10 cellular contexts compared by ENCODE assay signal in the genomic region with DNA sequence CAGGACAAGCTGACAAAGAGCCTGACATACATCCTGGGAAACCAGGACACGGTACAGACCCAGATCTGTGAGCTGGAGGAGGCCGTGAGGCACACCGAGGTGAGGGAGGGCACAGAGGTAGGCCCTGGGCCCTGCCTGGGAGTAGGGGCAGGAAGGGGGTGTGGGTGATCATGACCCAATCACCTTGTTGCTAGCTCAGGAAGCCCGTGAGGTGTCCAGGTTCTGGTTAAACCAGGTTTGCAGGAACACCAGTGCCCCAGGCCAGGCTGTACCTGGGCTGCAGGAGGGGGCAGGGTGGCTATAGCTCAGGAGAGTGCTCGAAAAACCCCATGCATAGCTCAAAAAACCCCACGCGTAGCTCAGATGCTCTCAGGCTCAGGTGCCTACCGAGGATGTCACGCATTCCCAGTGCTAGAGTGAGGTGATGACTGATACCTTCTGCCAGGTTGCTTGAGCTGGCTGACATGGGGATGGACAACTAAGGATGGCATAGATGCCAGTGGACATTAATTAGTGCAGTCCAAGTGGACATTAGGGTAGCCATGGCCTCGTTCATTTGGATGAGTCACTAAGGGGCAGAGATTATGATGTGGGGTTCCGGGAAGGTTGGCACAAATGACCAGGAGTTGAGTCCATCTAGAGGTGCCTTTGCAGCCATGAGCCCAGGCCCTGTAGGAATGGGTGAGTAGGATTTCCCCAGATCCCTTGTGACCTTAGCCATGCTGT. TPM values are rescaled to one million over a fixed set of nuclear protein-coding genes. Genes with fewer than 3 reads are reported as not detected.
DNase-seq lines count a peak whose midpoint lies in the region; ATAC-seq, FAIRE-seq and TF ChIP-seq lines count a peak whose summit lies in the region.
"Had no signal": no experiment of that assay in that cellular context is flagged by ENCODE, and none has a peak within 500 bp of the region (broad histone marks: within the 10 kb centered on the region; RNA-seq: fewer than 3 reads in every experiment).

No MANE protein-coding gene starts in this region.

- H3K4me3 Mint-ChIP-seq in astrocyte (ENCODE audit: unreplicated experiment): peak overlapping the region; percentile 29
- H3K4me3 Mint-ChIP-seq in activated T-helper 1 cell treated with anti-CD3 and anti-CD28 coated beads, Interleukin-12 subunit alpha, Interleukin-12 subunit beta, Interleukin-2, Interleukin-4 antibody, amounts not matched to agents 30 ng/mL and 10 ng/mL and 1 ng/mL, durations not matched to agents 14 hours and 24 hours and 36 hours: no peak overlapping the region

- no peak overlapping the region for H2AFZ ChIP-seq in astrocyte (ENCODE audit: low read depth, low read length)
- no peak overlapping the region for H2AFZ ChIP-seq in HepG2 (ENCODE audit: low read length)
- H2AFZ ChIP-seq: hepatocyte had no signal

- H3K4me1 Mint-ChIP-seq in astrocyte (ENCODE audit: low read depth, unreplicated experiment): peaks cover 16% of the 10 kb centered on the region
- H3K4me1 Mint-ChIP-seq in activated T-helper 1 cell treated with anti-CD3 and anti-CD28 coated beads, Interleukin-12 subunit alpha, Interleukin-12 subunit beta, Interleukin-2, Interleukin-4 antibody, amounts not matched to agents 30 ng/mL and 10 ng/mL and 1 ng/mL, durations not matched to agents 14 hours and 24 hours and 36 hours (ENCODE audit: low read depth): peaks cover 40% of the 10 kb centered on the region

- peaks cover 7% of the 10 kb centered on the region for H3K36me3 Mint-ChIP-seq in astrocyte (ENCODE audit: low read depth, unreplicated experiment)
- peaks cover 32% of the 10 kb centered on the region for H3K36me3 Mint-ChIP-seq in activated T-helper 1 cell treated with anti-CD3 and anti-CD28 coated beads, Interleukin-12 subunit alpha, Interleukin-12 subunit beta, Interleukin-2, Interleukin-4 antibody, amounts not matched to agents 30 ng/mL and 10 ng/mL and 1 ng/mL, durations not matched to agents 14 hours and 24 hours and 36 hours (ENCODE audit: low read depth)

- H3K4me1 ChIP-seq in astrocyte (ENCODE audit: insufficient read depth, low read length) (peaks cover 17% of the 10 kb centered on the region), HepG2 (ENCODE audit: insufficient read depth, low read length) (peaks cover 44% of the 10 kb centered on the region), vagina (peaks cover 27% of the 10 kb centered on the region)

- H3K4me3 ChIP-seq in astrocyte (ENCODE audit: insufficient read depth, low read depth, low read length) (no peak overlapping the region), HepG2 (replicated peaks in 1 of 3; ENCODE audit: insufficient read depth in 1 of 3, low read depth in 2 of 3, low read length in 3 of 3) (peak overlapping the region in 1 of 3 experiments; percentile 69; a peak in 2 of 6 replicates), vagina (no peak overlapping the region)
- H3K4me3 ChIP-seq: hepatocyte had no signal

- H3K36me3 ChIP-seq in astrocyte (ENCODE audit: insufficient read depth, low read length) (peaks cover 2% of the 10 kb centered on the region), HepG2 (replicated peaks in 1 of 2; ENCODE audit: control insufficient read depth in 1 of 2, insufficient read depth in 2 of 2, low read length in 2 of 2) (no peaks in the 10 kb centered on the region), vagina (no peaks in the 10 kb centered on the region)

- POLR2A ChIA-PET in HepG2 (lab: Yijun Ruan, JAX): interaction anchor here (0.8 to 0.9 kb wide), 2 partner anchors 16 to 42 kb away, joined by 3 to 4 read pairs; a partner anchor contains a TSS

- H3K4me2 ChIP-seq in astrocyte (ENCODE audit: low read length): no peak overlapping the region
- peak overlapping the region; percentile 76 for H3K4me2 ChIP-seq in HepG2 (ENCODE audit: low read depth, low read length)
- H3K4me2 ChIP-seq: hepatocyte had no signal

- no peak overlapping the region for H3K27ac Mint-ChIP-seq in astrocyte (ENCODE audit: unreplicated experiment)
- no peak overlapping the region for H3K27ac Mint-ChIP-seq in activated T-helper 1 cell treated with anti-CD3 and anti-CD28 coated beads, Interleukin-12 subunit alpha, Interleukin-12 subunit beta, Interleukin-2, Interleukin-4 antibody, amounts not matched to agents 30 ng/mL and 10 ng/mL and 1 ng/mL, durations not matched to agents 14 hours and 24 hours and 36 hours

- no peaks in the 10 kb centered on the region for H3K9me3 Mint-ChIP-seq in astrocyte (ENCODE audit: unreplicated experiment)
- no peaks in the 10 kb centered on the region for H3K9me3 Mint-ChIP-seq in activated T-helper 1 cell treated with anti-CD3 and anti-CD28 coated beads, Interleukin-12 subunit alpha, Interleukin-12 subunit beta, Interleukin-2, Interleukin-4 antibody, amounts not matched to agents 30 ng/mL and 10 ng/mL and 1 ng/mL, durations not matched to agents 14 hours and 24 hours and 36 hours

- peaks cover 19% of the 10 kb centered on the region for H3K79me2 ChIP-seq in astrocyte (ENCODE audit: insufficient read depth, low read length)
- peaks cover 4% of the 10 kb centered on the region for H3K79me2 ChIP-seq in HepG2 (ENCODE audit: insufficient read depth, low read length)

- no TSS peak for BruUV-seq in HepG2 (replicated peaks; lab: Mats Ljungman, UMichigan)

- CTCF ChIA-PET in HepG2 (lab: Yijun Ruan, JAX; ENCODE audit: low intra/inter-chr PET ratio, low total read pairs): interaction anchor here (1.2 to 1.4 kb wide), 3 partner anchors 16 to 49 kb away, joined by 4 to 12 read pairs (median 6); no protein-coding TSS in a partner anchor

- TF ChIP-seq CTCF in astrocyte (IDR thresholded peaks at IDR 0.05; ENCODE audit: insufficient read depth, low read depth, low read length) (no peak), HepG2 (CRISPR knock-in tag; IDR thresholded peaks at IDR 0.05) (no peak), vagina (IDR thresholded peaks at IDR 0.05) (no peak)

- ATAC-seq in HepG2: no peak

- TF ChIP-seq POLR2A in HepG2 (IDR thresholded peaks at IDR 0.05; ENCODE audit: insufficient read depth in 1 of 2, low read depth in 2 of 2, low read length in 2 of 2) (no peak), vagina (IDR thresholded peaks at IDR 0.05) (no peak)

- in situ Hi-C loops in HepG2 (cut with HindIII; ENCODE audit: extremely low pct_ligation_motif_present, low pct_unique_long_range_greater_than_20kb): no loop called here

- H3K9me3 ChIP-seq in astrocyte (ENCODE audit: insufficient read depth, low read depth, low read length) (no peaks in the 10 kb centered on the region), HepG2 (ENCODE audit: low read length) (no peaks in the 10 kb centered on the region), vagina (no peaks in the 10 kb centered on the region)

- FAIRE-seq in astrocyte (lab: Jason Lieb, UNC) (no peak), HepG2 (lab: Jason Lieb, UNC) (no peak)

- intact Hi-C loops in HepG2 (cut with micrococcal nuclease; ENCODE audit: unreplicated experiment) (no loop called here), vagina (cut with DNase I) (loop anchor here (5.0 kb wide), 1 partner anchor 50 kb away; no protein-coding TSS in a partner anchor)
- intact Hi-C loops in activated T-helper 1 cell treated with anti-CD3 and anti-CD28 coated beads, Interleukin-12 subunit alpha, Interleukin-12 subunit beta, Interleukin-2, Interleukin-4 antibody, amounts not matched to agents 30 ng/mL and 10 ng/mL and 1 ng/mL, durations not matched to agents 14 hours and 24 hours and 36 hours (cut with micrococcal nuclease): loop anchor here (10.0 kb wide), 1 partner anchor 573 kb away; a partner anchor contains a TSS

- H4K20me1 ChIP-seq in astrocyte (ENCODE audit: insufficient read depth, low read length) (peaks cover 16% of the 10 kb centered on the region), HepG2 (ENCODE audit: insufficient read depth, low read length) (no peaks in the 10 kb centered on the region)

- peak; percentile 56 for DNase-seq in activated effector memory CD4-positive, alpha-beta T cell treated with anti-CD3 and anti-CD28 coated beads, Interleukin-2, amount 50 U/mL, for 16 hours
- DNase-seq in activated effector memory CD4-positive, alpha-beta T cell treated with Interleukin-2 at 50 U/mL for 16 hours: no peak
- DNase-seq in astrocyte (ENCODE audit: low read depth) (no peak), HepG2 (ENCODE audit: low spot score) (no peak), vagina (ENCODE audit: extremely low spot score in 2 of 2) (peak; percentile 80 to 88), AG08396 (ENCODE audit: low spot score) (no peak), NCI-H345 (lab: John Stamatoyannopoulos, UW) (no peak)
- no peak for DNase-seq in activated T-helper 1 cell treated with anti-CD3 and anti-CD28 coated beads, Interleukin-12 subunit alpha, Interleukin-12 subunit beta, Interleukin-2, Interleukin-4 antibody, amounts not matched to agents 30 ng/mL and 10 ng/mL and 1 ng/mL, durations not matched to agents 14 hours and 24 hours and 36 hours (ENCODE audit: low spot score)

- H3K27me3 Mint-ChIP-seq in astrocyte (ENCODE audit: low read depth, unreplicated experiment): no peaks in the 10 kb centered on the region
- H3K27me3 Mint-ChIP-seq in activated T-helper 1 cell treated with anti-CD3 and anti-CD28 coated beads, Interleukin-12 subunit alpha, Interleukin-12 subunit beta, Interleukin-2, Interleukin-4 antibody, amounts not matched to agents 30 ng/mL and 10 ng/mL and 1 ng/mL, durations not matched to agents 14 hours and 24 hours and 36 hours (ENCODE audit: insufficient read depth): peaks cover 2% of the 10 kb centered on the region
- H3K27me3 Mint-ChIP-seq: B cell had no signal

- TF ChIP-seq EP300 in HepG2 (IDR thresholded peaks at IDR 0.05; ENCODE audit: low read depth in 2 of 2, low read length in 2 of 2) (no peak), HepG2 (CRISPR knock-in tag; IDR thresholded peaks at IDR 0.05; ENCODE audit: borderline replicate concordance) (no peak)

- H3K27me3 ChIP-seq in astrocyte (ENCODE audit: insufficient read depth, low read length) (no peaks in the 10 kb centered on the region), HepG2 (ENCODE audit: control insufficient read depth in 1 of 2, insufficient read depth in 2 of 2, low read length in 2 of 2) (peaks cover 2 to 9% of the 10 kb centered on the region in 2 experiments; a peak in 2 of 5 replicates), vagina (no peaks in the 10 kb centered on the region)

- no peak for TF ChIP-seq RAD21 in HepG2 (CRISPR knock-in tag; IDR thresholded peaks at IDR 0.05)

- H3K9ac ChIP-seq in astrocyte (ENCODE audit: low read length): no peak overlapping the region
- H3K9ac ChIP-seq in HepG2 (ENCODE audit: insufficient read depth, low read depth, low read length): no peak overlapping the region

- H3K27ac ChIP-seq in astrocyte (ENCODE audit: low read depth, low read length) (no peak overlapping the region), HepG2 (ENCODE audit: extremely low read length, insufficient read depth, low read length) (no peak overlapping the region), vagina (no peak overlapping the region)
- H3K27ac ChIP-seq: hepatocyte had no signal

- 19% methylated on average over 6 of the region's 11 CpGs for WGBS in HepG2 (ENCODE audit: low lambda C conversion rate)

RNA-seq across cellular contexts. Expression of a gene that starts 3.7 kb away (rescaled TPM):
- total RNA-seq in astrocyte (13.2 and 13.6 TPM in 2 replicates), HepG2 (2016; rRNA removed; fragmentation: Illumina TruSeq; extraction: Trizol) (0.04 and 0.08 TPM in 2 replicates), vagina (2.7 TPM)
- total RNA-seq in HepG2 (2016; cell fraction: cytosol; rRNA removed; fragmentation: Illumina TruSeq; extraction: Trizol; ENCODE audit: low read depth): not detected in 2 replicates
- 0.04 TPM in 1 of 2 replicates, not detected in the other for total RNA-seq in HepG2 (2016; cell fraction: insoluble cytoplasmic fraction; rRNA removed; fragmentation: Illumina TruSeq; extraction: Trizol)
- total RNA-seq in HepG2 (2016; cell fraction: membrane; rRNA removed; fragmentation: Illumina TruSeq; extraction: Trizol): not detected in 2 replicates
- total RNA-seq in HepG2 (2016; cell fraction: nucleus; rRNA removed; fragmentation: Illumina TruSeq; extraction: Trizol): not detected in 2 replicates
- polyA plus RNA-seq in HepG2 (2011; rRNA removed): 0.09 and 0.12 TPM in 2 replicates
- 0.04 and 0.11 TPM in 2 replicates for polyA plus RNA-seq in HepG2 (2011; cell fraction: cytosol; rRNA removed)
- 0.43 and 0.47 TPM in 2 replicates for polyA plus RNA-seq in HepG2 (2011; cell fraction: nucleus; rRNA removed)
- polyA plus RNA-seq in HepG2 (2012): 0.15 and 0.25 TPM in 2 replicates
- polyA plus RNA-seq in HepG2 (2016; cell fraction: cytosol; fragmentation: Illumina TruSeq; extraction: Trizol; ENCODE audit: low read depth): 0.02 and 0.05 TPM in 2 replicates
- not detected in 2 replicates for polyA plus RNA-seq in HepG2 (2016; cell fraction: insoluble cytoplasmic fraction; fragmentation: Illumina TruSeq; extraction: Trizol; ENCODE audit: low read depth)
- 0.05 and 0.08 TPM in 2 replicates for polyA plus RNA-seq in HepG2 (2016; cell fraction: membrane; fragmentation: Illumina TruSeq; extraction: Trizol; ENCODE audit: low read depth)
- 0.21 TPM in 1 of 2 replicates, not detected in the other for polyA plus RNA-seq in HepG2 (2016; cell fraction: nucleus; fragmentation: Illumina TruSeq; extraction: Trizol; ENCODE audit: insufficient read depth, low read depth)
- polyA minus RNA-seq in HepG2 (2011; rRNA and poly(A)+ RNA removed; ENCODE audit: low replicate concordance): 0.12 and 0.19 TPM in 2 replicates
- polyA minus RNA-seq in HepG2 (2011; cell fraction: cytosol; rRNA and poly(A)+ RNA removed): not detected in 2 replicates
- polyA minus RNA-seq in HepG2 (2011; cell fraction: nucleus; rRNA and poly(A)+ RNA removed): not detected in 2 replicates
- 10.2 and 12.6 TPM in 2 replicates for total RNA-seq in activated T-helper 1 cell treated with anti-CD3 and anti-CD28 coated beads, Interleukin-12 subunit alpha, Interleukin-12 subunit beta, Interleukin-2, Interleukin-4 antibody, amounts not matched to agents 30 ng/mL and 10 ng/mL and 1 ng/mL, durations not matched to agents 14 hours and 24 hours and 36 hours

RNA-seq across cellular contexts. Expression of a gene that starts 4.3 kb away (rescaled TPM):
- total RNA-seq in astrocyte (161 TPM in 2 replicates), HepG2 (2016; rRNA removed; fragmentation: Illumina TruSeq; extraction: Trizol) (48.5 and 79.4 TPM in 2 replicates), vagina (117 TPM)
- total RNA-seq in HepG2 (2016; cell fraction: cytosol; rRNA removed; fragmentation: Illumina TruSeq; extraction: Trizol; ENCODE audit: low read depth): 40.0 and 49.4 TPM in 2 replicates
- total RNA-seq in HepG2 (2016; cell fraction: insoluble cytoplasmic fraction; rRNA removed; fragmentation: Illumina TruSeq; extraction: Trizol): 40.7 and 78.5 TPM in 2 replicates
- 33.6 and 41.0 TPM in 2 replicates for total RNA-seq in HepG2 (2016; cell fraction: membrane; rRNA removed; fragmentation: Illumina TruSeq; extraction: Trizol)
- total RNA-seq in HepG2 (2016; cell fraction: nucleus; rRNA removed; fragmentation: Illumina TruSeq; extraction: Trizol): 50.0 and 52.6 TPM in 2 replicates
- 77.3 and 89.3 TPM in 2 replicates for polyA plus RNA-seq in HepG2 (2011; rRNA removed)
- polyA plus RNA-seq in HepG2 (2011; cell fraction: cytosol; rRNA removed): 125 and 155 TPM in 2 replicates
- polyA plus RNA-seq in HepG2 (2011; cell fraction: nucleus; rRNA removed): 119 and 133 TPM in 2 replicates
- polyA plus RNA-seq in HepG2 (2012): 73.3 and 73.7 TPM in 2 replicates
- polyA plus RNA-seq in HepG2 (2016; cell fraction: cytosol; fragmentation: Illumina TruSeq; extraction: Trizol; ENCODE audit: low read depth): 64.6 and 72.6 TPM in 2 replicates
- 47.5 and 61.4 TPM in 2 replicates for polyA plus RNA-seq in HepG2 (2016; cell fraction: insoluble cytoplasmic fraction; fragmentation: Illumina TruSeq; extraction: Trizol; ENCODE audit: low read depth)
- 49.4 and 56.2 TPM in 2 replicates for polyA plus RNA-seq in HepG2 (2016; cell fraction: membrane; fragmentation: Illumina TruSeq; extraction: Trizol; ENCODE audit: low read depth)
- polyA plus RNA-seq in HepG2 (2016; cell fraction: nucleus; fragmentation: Illumina TruSeq; extraction: Trizol; ENCODE audit: insufficient read depth, low read depth): 120 and 121 TPM in 2 replicates
- 182 and 884 TPM in 2 replicates for polyA minus RNA-seq in HepG2 (2011; rRNA and poly(A)+ RNA removed; ENCODE audit: low replicate concordance)
- polyA minus RNA-seq in HepG2 (2011; cell fraction: cytosol; rRNA and poly(A)+ RNA removed): 27.3 and 38.2 TPM in 2 replicates
- 22.9 and 23.5 TPM in 2 replicates for polyA minus RNA-seq in HepG2 (2011; cell fraction: nucleus; rRNA and poly(A)+ RNA removed)
- 230 and 238 TPM in 2 replicates for total RNA-seq in activated T-helper 1 cell treated with anti-CD3 and anti-CD28 coated beads, Interleukin-12 subunit alpha, Interleukin-12 subunit beta, Interleukin-2, Interleukin-4 antibody, amounts not matched to agents 30 ng/mL and 10 ng/mL and 1 ng/mL, durations not matched to agents 14 hours and 24 hours and 36 hours

RNA-seq across cellular contexts. Expression of a gene that starts 30.3 kb away (rescaled TPM):
- 153 and 162 TPM in 2 replicates for total RNA-seq in astrocyte
- total RNA-seq in HepG2 (2016; rRNA removed; fragmentation: Illumina TruSeq; extraction: Trizol): 0.39 and 0.86 TPM in 2 replicates
- total RNA-seq in HepG2 (2016; cell fraction: cytosol; rRNA removed; fragmentation: Illumina TruSeq; extraction: Trizol; ENCODE audit: low read depth): 0.30 TPM in 1 of 2 replicates, not detected in the other
- 0.77 and 0.95 TPM in 2 replicates for total RNA-seq in HepG2 (2016; cell fraction: insoluble cytoplasmic fraction; rRNA removed; fragmentation: Illumina TruSeq; extraction: Trizol)
- 0.22 and 0.45 TPM in 2 replicates for total RNA-seq in HepG2 (2016; cell fraction: membrane; rRNA removed; fragmentation: Illumina TruSeq; extraction: Trizol)
- 0.94 and 1.8 TPM in 2 replicates for total RNA-seq in HepG2 (2016; cell fraction: nucleus; rRNA removed; fragmentation: Illumina TruSeq; extraction: Trizol)
- polyA plus RNA-seq in HepG2 (2011; rRNA removed): 3.6 and 4.4 TPM in 2 replicates
- polyA plus RNA-seq in HepG2 (2011; cell fraction: cytosol; rRNA removed): 1.5 and 1.8 TPM in 2 replicates
- polyA plus RNA-seq in HepG2 (2011; cell fraction: nucleus; rRNA removed): 19.9 and 26.8 TPM in 2 replicates
- 2.1 and 2.4 TPM in 2 replicates for polyA plus RNA-seq in HepG2 (2012)
- 0.14 and 0.26 TPM in 2 replicates for polyA plus RNA-seq in HepG2 (2016; cell fraction: cytosol; fragmentation: Illumina TruSeq; extraction: Trizol; ENCODE audit: low read depth)
- 0.29 and 0.60 TPM in 2 replicates for polyA plus RNA-seq in HepG2 (2016; cell fraction: insoluble cytoplasmic fraction; fragmentation: Illumina TruSeq; extraction: Trizol; ENCODE audit: low read depth)
- polyA plus RNA-seq in HepG2 (2016; cell fraction: membrane; fragmentation: Illumina TruSeq; extraction: Trizol; ENCODE audit: low read depth): 0.10 and 0.31 TPM in 2 replicates
- 3.1 and 4.9 TPM in 2 replicates for polyA plus RNA-seq in HepG2 (2016; cell fraction: nucleus; fragmentation: Illumina TruSeq; extraction: Trizol; ENCODE audit: insufficient read depth, low read depth)
- polyA minus RNA-seq in HepG2 (2011; rRNA and poly(A)+ RNA removed; ENCODE audit: low replicate concordance): 2.9 and 6.9 TPM in 2 replicates
- polyA minus RNA-seq in HepG2 (2011; cell fraction: cytosol; rRNA and poly(A)+ RNA removed): 1.4 and 1.5 TPM in 2 replicates
- 2.7 and 3.4 TPM in 2 replicates for polyA minus RNA-seq in HepG2 (2011; cell fraction: nucleus; rRNA and poly(A)+ RNA removed)
- 27.3 TPM for total RNA-seq in vagina
- 9.7 and 10.0 TPM in 2 replicates for total RNA-seq in activated T-helper 1 cell treated with anti-CD3 and anti-CD28 coated beads, Interleukin-12 subunit alpha, Interleukin-12 subunit beta, Interleukin-2, Interleukin-4 antibody, amounts not matched to agents 30 ng/mL and 10 ng/mL and 1 ng/mL, durations not matched to agents 14 hours and 24 hours and 36 hours

RNA-seq across cellular contexts. Expression of a gene that starts 31.1 kb away (rescaled TPM):
- total RNA-seq in astrocyte (39.8 and 41.8 TPM in 2 replicates), HepG2 (2016; rRNA removed; fragmentation: Illumina TruSeq; extraction: Trizol) (64.5 and 71.5 TPM in 2 replicates), vagina (29.5 TPM)
- total RNA-seq in HepG2 (2016; cell fraction: cytosol; rRNA removed; fragmentation: Illumina TruSeq; extraction: Trizol; ENCODE audit: low read depth): 20.6 and 22.4 TPM in 2 replicates
- total RNA-seq in HepG2 (2016; cell fraction: insoluble cytoplasmic fraction; rRNA removed; fragmentation: Illumina TruSeq; extraction: Trizol): 65.0 and 76.3 TPM in 2 replicates
- 23.2 and 26.5 TPM in 2 replicates for total RNA-seq in HepG2 (2016; cell fraction: membrane; rRNA removed; fragmentation: Illumina TruSeq; extraction: Trizol)
- total RNA-seq in HepG2 (2016; cell fraction: nucleus; rRNA removed; fragmentation: Illumina TruSeq; extraction: Trizol): 35.2 and 36.8 TPM in 2 replicates
- 72.6 and 85.1 TPM in 2 replicates for polyA plus RNA-seq in HepG2 (2011; rRNA removed)
- 61.1 and 90.3 TPM in 2 replicates for polyA plus RNA-seq in HepG2 (2011; cell fraction: cytosol; rRNA removed)
- 55.1 and 59.0 TPM in 2 replicates for polyA plus RNA-seq in HepG2 (2011; cell fraction: nucleus; rRNA removed)
- polyA plus RNA-seq in HepG2 (2012): 37.3 and 38.1 TPM in 2 replicates
- 25.0 and 25.6 TPM in 2 replicates for polyA plus RNA-seq in HepG2 (2016; cell fraction: cytosol; fragmentation: Illumina TruSeq; extraction: Trizol; ENCODE audit: low read depth)
- 73.9 and 74.4 TPM in 2 replicates for polyA plus RNA-seq in HepG2 (2016; cell fraction: insoluble cytoplasmic fraction; fragmentation: Illumina TruSeq; extraction: Trizol; ENCODE audit: low read depth)
- 19.9 and 21.6 TPM in 2 replicates for polyA plus RNA-seq in HepG2 (2016; cell fraction: membrane; fragmentation: Illumina TruSeq; extraction: Trizol; ENCODE audit: low read depth)
- polyA plus RNA-seq in HepG2 (2016; cell fraction: nucleus; fragmentation: Illumina TruSeq; extraction: Trizol; ENCODE audit: insufficient read depth, low read depth): 49.3 and 57.4 TPM in 2 replicates
- polyA minus RNA-seq in HepG2 (2011; rRNA and poly(A)+ RNA removed; ENCODE audit: low replicate concordance): 129 and 176 TPM in 2 replicates
- polyA minus RNA-seq in HepG2 (2011; cell fraction: cytosol; rRNA and poly(A)+ RNA removed): 27.0 and 36.4 TPM in 2 replicates
- 23.9 and 27.6 TPM in 2 replicates for polyA minus RNA-seq in HepG2 (2011; cell fraction: nucleus; rRNA and poly(A)+ RNA removed)
- total RNA-seq in activated T-helper 1 cell treated with anti-CD3 and anti-CD28 coated beads, Interleukin-12 subunit alpha, Interleukin-12 subunit beta, Interleukin-2, Interleukin-4 antibody, amounts not matched to agents 30 ng/mL and 10 ng/mL and 1 ng/mL, durations not matched to agents 14 hours and 24 hours and 36 hours: 61.8 and 62.3 TPM in 2 replicates

RNA-seq across cellular contexts. Expression of a gene that starts 37.0 kb away (rescaled TPM):
- total RNA-seq in astrocyte (31.0 and 36.2 TPM in 2 replicates), HepG2 (2016; rRNA removed; fragmentation: Illumina TruSeq; extraction: Trizol) (14.8 and 23.2 TPM in 2 replicates), vagina (114 TPM)
- 29.5 and 29.8 TPM in 2 replicates for total RNA-seq in HepG2 (2016; cell fraction: cytosol; rRNA removed; fragmentation: Illumina TruSeq; extraction: Trizol; ENCODE audit: low read depth)
- 21.9 and 28.1 TPM in 2 replicates for total RNA-seq in HepG2 (2016; cell fraction: insoluble cytoplasmic fraction; rRNA removed; fragmentation: Illumina TruSeq; extraction: Trizol)
- 14.3 and 20.6 TPM in 2 replicates for total RNA-seq in HepG2 (2016; cell fraction: membrane; rRNA removed; fragmentation: Illumina TruSeq; extraction: Trizol)
- total RNA-seq in HepG2 (2016; cell fraction: nucleus; rRNA removed; fragmentation: Illumina TruSeq; extraction: Trizol): 18.3 and 22.2 TPM in 2 replicates
- polyA plus RNA-seq in HepG2 (2011; rRNA removed): 53.4 and 61.7 TPM in 2 replicates
- 70.1 and 134 TPM in 2 replicates for polyA plus RNA-seq in HepG2 (2011; cell fraction: cytosol; rRNA removed)
- polyA plus RNA-seq in HepG2 (2011; cell fraction: nucleus; rRNA removed): 64.8 and 67.2 TPM in 2 replicates
- polyA plus RNA-seq in HepG2 (2012): 39.2 and 68.2 TPM in 2 replicates
- polyA plus RNA-seq in HepG2 (2016; cell fraction: cytosol; fragmentation: Illumina TruSeq; extraction: Trizol; ENCODE audit: low read depth): 29.6 and 50.5 TPM in 2 replicates
- 22.4 and 23.3 TPM in 2 replicates for polyA plus RNA-seq in HepG2 (2016; cell fraction: insoluble cytoplasmic fraction; fragmentation: Illumina TruSeq; extraction: Trizol; ENCODE audit: low read depth)
- polyA plus RNA-seq in HepG2 (2016; cell fraction: membrane; fragmentation: Illumina TruSeq; extraction: Trizol; ENCODE audit: low read depth): 19.9 and 24.8 TPM in 2 replicates
- 44.3 and 46.0 TPM in 2 replicates for polyA plus RNA-seq in HepG2 (2016; cell fraction: nucleus; fragmentation: Illumina TruSeq; extraction: Trizol; ENCODE audit: insufficient read depth, low read depth)
- 23.2 and 26.3 TPM in 2 replicates for polyA minus RNA-seq in HepG2 (2011; rRNA and poly(A)+ RNA removed; ENCODE audit: low replicate concordance)
- 9.3 and 10.7 TPM in 2 replicates for polyA minus RNA-seq in HepG2 (2011; cell fraction: cytosol; rRNA and poly(A)+ RNA removed)
- polyA minus RNA-seq in HepG2 (2011; cell fraction: nucleus; rRNA and poly(A)+ RNA removed): 3.2 and 5.7 TPM in 2 replicates
- 43.7 and 45.1 TPM in 2 replicates for total RNA-seq in activated T-helper 1 cell treated with anti-CD3 and anti-CD28 coated beads, Interleukin-12 subunit alpha, Interleukin-12 subunit beta, Interleukin-2, Interleukin-4 antibody, amounts not matched to agents 30 ng/mL and 10 ng/mL and 1 ng/mL, durations not matched to agents 14 hours and 24 hours and 36 hours

Comparison
In these comparisons a context has a peak if more than half of its experiments do, and no peak if none do; other contexts are left out.
1. DNase-seq: peak in activated effector memory CD4-positive, alpha-beta T cell treated with anti-CD3 and anti-CD28 coated beads, Interleukin-2, amount 50 U/mL, for 16 hours (single experiment) and vagina (2 of 2); none in activated effector memory CD4-positive, alpha-beta T cell treated with Interleukin-2 at 50 U/mL for 16 hours (single experiment), astrocyte (single experiment), HepG2 (single experiment), activated T-helper 1 cell treated with anti-CD3 and anti-CD28 coated beads, Interleukin-12 subunit alpha, Interleukin-12 subunit beta, Interleukin-2, Interleukin-4 antibody, amounts not matched to agents 30 ng/mL and 10 ng/mL and 1 ng/mL, durations not matched to agents 14 hours and 24 hours and 36 hours (single experiment), AG08396 (single experiment) and NCI-H345 (single experiment).